14 cellular contexts compared by ENCODE assay signal in the genomic region with DNA sequence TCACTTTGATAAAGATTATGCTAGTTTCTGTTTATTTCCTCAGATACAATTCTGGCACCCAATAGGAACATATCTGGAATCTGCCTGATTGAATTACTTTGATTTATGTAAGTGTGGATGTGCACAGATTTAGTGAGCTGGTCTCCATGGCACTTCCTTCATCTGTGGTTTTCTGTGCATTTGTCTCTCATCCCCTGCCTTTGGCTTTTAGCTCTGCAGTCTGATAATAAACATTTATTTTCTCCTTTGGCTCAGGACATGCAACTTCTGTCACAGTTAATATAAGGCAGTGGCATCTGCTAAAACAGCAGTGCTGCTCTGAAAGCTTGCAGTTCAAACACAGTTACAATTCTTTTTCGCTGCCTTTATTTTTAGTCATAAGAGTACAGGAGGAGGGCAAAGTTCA.
"Had no signal": no experiment of that assay in that cellular context is flagged by ENCODE, and none has a peak within 500 bp of the region (broad histone marks: within the 10 kb centered on the region; RNA-seq: fewer than 3 reads in every experiment).

No MANE protein-coding gene starts in this region.

- H3K9me3 ChIP-seq: right atrium auricular region, upper lobe of left lung had no signal

- ATAC-seq: activated CD4-positive, CD25-positive, alpha-beta regulatory T cell treated with anti-CD3 and anti-CD28 coated beads, Interleukin-2, amount 50 U/mL, for 24 hours; activated naive CD8-positive, alpha-beta T cell treated with anti-CD3 and anti-CD28 coated beads, Interleukin-2, amount 50 U/mL, for 24 hours; left ventricle myocardium superior; T-cell had no signal

- H3K36me3 ChIP-seq: neural progenitor cell, right atrium auricular region, upper lobe of left lung had no signal

- H3K27ac ChIP-seq: neural progenitor cell, parathyroid adenoma, right atrium auricular region, upper lobe of left lung had no signal

- H3K27me3 ChIP-seq: neural progenitor cell, right atrium auricular region, upper lobe of left lung had no signal

- H3K4me3 ChIP-seq: neural progenitor cell, right atrium auricular region, upper lobe of left lung had no signal

- H3K4me1 ChIP-seq: neural progenitor cell, parathyroid adenoma, right atrium auricular region, upper lobe of left lung had no signal

- H3K9ac ChIP-seq: neural progenitor cell, parathyroid adenoma had no signal

- DNase-seq: activated CD4-positive, alpha-beta T cell treated with anti-CD3 and anti-CD28 coated beads, Interleukin-2, amount 50 U/mL, for 48 hours; activated naive CD4-positive, alpha-beta T cell treated with anti-CD3 and anti-CD28 coated beads for 36 hours; activated naive CD8-positive, alpha-beta T cell treated with anti-CD3 and anti-CD28 coated beads, Interleukin-2, amount 50 U/mL, for 24 hours; hippocampal formation; kidney; left ventricle myocardium superior; small intestine; T-cell; T-helper 9 cell; upper lobe of left lung had no signal
